ENCODE assay signal across 10 cellular contexts in the genomic region with DNA sequence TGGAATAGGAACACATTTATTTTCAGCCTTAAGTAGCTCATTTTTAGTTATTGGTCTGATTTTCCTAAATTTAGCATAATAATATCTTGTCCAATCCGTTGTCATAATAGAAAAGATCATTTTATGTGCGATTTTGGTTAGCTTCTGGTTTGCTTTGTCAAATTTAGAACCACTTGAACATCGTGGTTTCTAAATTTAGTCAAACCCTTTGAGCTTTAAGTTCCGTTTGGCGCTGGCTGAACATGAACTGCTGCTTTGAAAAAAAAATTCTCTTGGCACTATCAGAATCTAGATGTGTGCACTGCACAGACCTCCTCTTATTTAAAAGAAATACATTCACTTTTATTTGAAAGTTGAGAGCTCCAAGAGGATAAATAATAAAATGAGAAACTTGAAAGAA.
DNase-seq lines count a peak whose midpoint lies in the region; ATAC-seq, FAIRE-seq and TF ChIP-seq lines count a peak whose summit lies in the region.
"Had no signal": no experiment of that assay in that cellular context is flagged by ENCODE, and none has a peak within 500 bp of the region (broad histone marks: within the 10 kb centered on the region; RNA-seq: fewer than 3 reads in every experiment).

No MANE protein-coding gene starts in this region.

- H3K79me2 ChIP-seq in DND-41 (ENCODE audit: insufficient read depth, low read length) (peaks cover 100% of the 10 kb centered on the region), Loucy (ENCODE audit: insufficient read depth, low read length) (peaks cover 94% of the 10 kb centered on the region), GM23338 (replicated peaks; ENCODE audit: insufficient read depth) (no peaks in the 10 kb centered on the region), HepG2 (ENCODE audit: insufficient read depth, low read length) (no peaks in the 10 kb centered on the region)

- ATAC-seq in DND-41 (ENCODE audit: insufficient read depth, low read depth), result peak; percentile 36
- no peak for ATAC-seq in GM23338
- no peak for ATAC-seq in HepG2

- H3K9ac ChIP-seq in DND-41 (ENCODE audit: low read depth, low read length), result peak overlapping the region; percentile 59
- H3K9ac ChIP-seq in Loucy (ENCODE audit: low read depth, low read length, poor library complexity, severe bottlenecking), result peak overlapping the region; percentile 79
- H3K9ac ChIP-seq in HepG2 (ENCODE audit: insufficient read depth, low read depth, low read length), result no peak overlapping the region

- peak overlapping the region; percentile 62 for H3K27ac Mint-ChIP-seq in activated naive CD8-positive, alpha-beta T cell treated with anti-CD3 and anti-CD28 coated beads for 36 hours
- no peak overlapping the region for H3K27ac Mint-ChIP-seq in GM23338

- TF ChIP-seq RAD21 in HepG2 (CRISPR knock-in tag; IDR thresholded peaks at IDR 0.05), result no peak

- in situ Hi-C loops in HepG2 (cut with HindIII; ENCODE audit: extremely low pct_ligation_motif_present, low pct_unique_long_range_greater_than_20kb), result no loop called here

- H4K20me1 ChIP-seq in DND-41 (ENCODE audit: insufficient read depth, low read length) (no peaks in the 10 kb centered on the region), Loucy (ENCODE audit: insufficient read depth, low read length, poor library complexity, severe bottlenecking) (no peaks in the 10 kb centered on the region), GM23338 (replicated peaks; ENCODE audit: insufficient read depth) (no peaks in the 10 kb centered on the region), HepG2 (ENCODE audit: insufficient read depth, low read length) (no peaks in the 10 kb centered on the region)

- POLR2A ChIA-PET in HepG2 (lab: Yijun Ruan, JAX), result no interaction called here

- H3K4me2 ChIP-seq in DND-41 (ENCODE audit: insufficient read depth, low read length) (peak overlapping the region; percentile 63), Loucy (ENCODE audit: low read depth, low read length, poor library complexity, severe bottlenecking) (peak overlapping the region; percentile 87), GM23338 (no peak overlapping the region), HepG2 (ENCODE audit: low read depth, low read length) (no peak overlapping the region)

- H3K4me3 ChIP-seq in DND-41 (ENCODE audit: low read depth in 1 of 2, low read length in 2 of 2), result peak overlapping the region; percentile 10 to 43
- peak overlapping the region; percentile 67 for H3K4me3 ChIP-seq in Loucy (ENCODE audit: low read length, poor library complexity, severe bottlenecking)
- H3K4me3 ChIP-seq in GM23338, result no peak overlapping the region
- no peak overlapping the region for H3K4me3 ChIP-seq in HepG2 (replicated peaks in 1 of 3; ENCODE audit: insufficient read depth in 1 of 3, low read depth in 2 of 3, low read length in 3 of 3)

- H3K36me3 ChIP-seq in DND-41 (ENCODE audit: insufficient read depth, low read length) (peaks cover 13% of the 10 kb centered on the region; the same call in 1 of the 2 replicates), Loucy (ENCODE audit: insufficient read depth, low read length) (no peaks in the 10 kb centered on the region), GM23338 (ENCODE audit: insufficient read depth) (no peaks in the 10 kb centered on the region), HepG2 (replicated peaks in 1 of 2; ENCODE audit: control insufficient read depth in 1 of 2, insufficient read depth in 2 of 2, low read length in 2 of 2) (no peaks in the 10 kb centered on the region)
- H3K36me3 ChIP-seq: neutrophil had no signal

- H3K9me2 ChIP-seq in Loucy (replicated peaks; ENCODE audit: low read depth, low read length), result no peaks in the 10 kb centered on the region
- no peaks in the 10 kb centered on the region for H3K9me2 ChIP-seq in GM23338 (ENCODE audit: insufficient read depth)

- intact Hi-C loops in HepG2 (cut with micrococcal nuclease; ENCODE audit: unreplicated experiment), result no loop called here

- no peaks in the 10 kb centered on the region for H3K36me3 Mint-ChIP-seq in activated naive CD8-positive, alpha-beta T cell treated with anti-CD3 and anti-CD28 coated beads for 36 hours
- no peaks in the 10 kb centered on the region for H3K36me3 Mint-ChIP-seq in GM23338 (ENCODE audit: low read depth)

- H3K4me1 ChIP-seq in DND-41 (ENCODE audit: insufficient read depth, low read length) (peaks cover 91% of the 10 kb centered on the region), Loucy (ENCODE audit: insufficient read depth, low read length, poor library complexity, severe bottlenecking) (peaks cover 76% of the 10 kb centered on the region), GM23338 (ENCODE audit: insufficient read depth) (no peaks in the 10 kb centered on the region), HepG2 (ENCODE audit: insufficient read depth, low read length) (no peaks in the 10 kb centered on the region)

- no TSS peak for BruUV-seq in HepG2 (replicated peaks; lab: Mats Ljungman, UMichigan)

- H3K27me3 ChIP-seq in DND-41 (ENCODE audit: insufficient read depth, low read length, poor library complexity) (no peaks in the 10 kb centered on the region), Loucy (ENCODE audit: insufficient read depth, low read length, poor library complexity, severe bottlenecking) (no peaks in the 10 kb centered on the region), GM23338 (ENCODE audit: insufficient read depth) (no peaks in the 10 kb centered on the region), HepG2 (ENCODE audit: control insufficient read depth in 1 of 2, insufficient read depth in 2 of 2, low read length in 2 of 2) (no peaks in the 10 kb centered on the region)
- H3K27me3 ChIP-seq: neutrophil had no signal

- 2% methylated on average over 5 of the region's 5 CpGs for WGBS in HepG2 (ENCODE audit: low lambda C conversion rate)

- CTCF ChIA-PET in HepG2 (lab: Yijun Ruan, JAX; ENCODE audit: low intra/inter-chr PET ratio, low total read pairs), result no interaction called here

- H3K9me3 ChIP-seq in DND-41 (ENCODE audit: insufficient read depth, low read length, severe bottlenecking) (no peaks in the 10 kb centered on the region), Loucy (ENCODE audit: insufficient read depth, low read depth, low read length) (no peaks in the 10 kb centered on the region), HepG2 (ENCODE audit: low read length) (no peaks in the 10 kb centered on the region)
- H3K9me3 ChIP-seq: neutrophil had no signal

- FAIRE-seq in HepG2 (lab: Jason Lieb, UNC), result no peak

- H2AFZ ChIP-seq in DND-41 (ENCODE audit: low read depth, low read length) (no peak overlapping the region), Loucy (ENCODE audit: low read length) (no peak overlapping the region), GM23338 (no peak overlapping the region), HepG2 (ENCODE audit: low read length) (no peak overlapping the region)

- DNase-seq in DND-41, result peak; percentile 65
- DNase-seq in GM20000 (ENCODE audit: low spot score), result peak; percentile 23
- DNase-seq in activated naive CD8-positive, alpha-beta T cell treated with anti-CD3 and anti-CD28 coated beads for 36 hours, result no peak
- DNase-seq in SHP77 (lab: John Stamatoyannopoulos, UW), result no peak
- DNase-seq in GM23338 (ENCODE audit: low spot score), result no peak
- DNase-seq in HepG2 (ENCODE audit: low spot score), result no peak
- no peak for DNase-seq in DMS 273 (lab: John Stamatoyannopoulos, UW; ENCODE audit: unreplicated experiment)
- DNase-seq: activated CD8-positive, alpha-beta memory T cell treated with anti-CD3 and anti-CD28 coated beads for 24 hours had no signal

- no peak for TF ChIP-seq CTCF in DND-41 (IDR thresholded peaks at IDR 0.05; ENCODE audit: borderline replicate concordance, extremely low read depth, low read length, poor library complexity, severe bottlenecking)
- TF ChIP-seq CTCF in GM20000 (IDR thresholded peaks at IDR 0.05; ENCODE audit: extremely low read depth, missing control alignments), result no peak
- TF ChIP-seq CTCF in Loucy (conservative IDR thresholded peaks at IDR 0.05; ENCODE audit: low read length), result no peak
- TF ChIP-seq CTCF in GM23338 (conservative IDR thresholded peaks at IDR 0.05; ENCODE audit: low read depth in 2 of 2), result no peak
- TF ChIP-seq CTCF in HepG2 (CRISPR knock-in tag; IDR thresholded peaks at IDR 0.05), result no peak

- peak overlapping the region; percentile 96 for H3K27ac ChIP-seq in DND-41 (ENCODE audit: low read length)
- H3K27ac ChIP-seq in GM23338 (ENCODE audit: low read depth), result no peak overlapping the region
- no peak overlapping the region for H3K27ac ChIP-seq in HepG2 (ENCODE audit: extremely low read length, insufficient read depth, low read length)
- H3K27ac ChIP-seq: neutrophil had no signal

- peaks cover 15% of the 10 kb centered on the region for H3K4me1 Mint-ChIP-seq in activated naive CD8-positive, alpha-beta T cell treated with anti-CD3 and anti-CD28 coated beads for 36 hours
- H3K4me1 Mint-ChIP-seq in GM23338, result no peaks in the 10 kb centered on the region

- H3K4me3 Mint-ChIP-seq in activated naive CD8-positive, alpha-beta T cell treated with anti-CD3 and anti-CD28 coated beads for 36 hours, result peak overlapping the region; percentile 8
- no peak overlapping the region for H3K4me3 Mint-ChIP-seq in GM23338

- peaks cover 4% of the 10 kb centered on the region; the same call in 1 of the 2 replicates for H3F3A ChIP-seq in Loucy (ENCODE audit: low read depth)
- H3F3A ChIP-seq in GM23338 (replicated peaks; ENCODE audit: low read depth), result no peaks in the 10 kb centered on the region

- H3K9me3 Mint-ChIP-seq in activated naive CD8-positive, alpha-beta T cell treated with anti-CD3 and anti-CD28 coated beads for 36 hours, result no peaks in the 10 kb centered on the region
- no peaks in the 10 kb centered on the region for H3K9me3 Mint-ChIP-seq in GM23338

- TF ChIP-seq EP300 in HepG2 (IDR thresholded peaks at IDR 0.05; ENCODE audit: low read depth in 2 of 2, low read length in 2 of 2) (no peak), HepG2 (CRISPR knock-in tag; IDR thresholded peaks at IDR 0.05; ENCODE audit: borderline replicate concordance) (no peak)

- TF ChIP-seq POLR2A in HepG2 (IDR thresholded peaks at IDR 0.05; ENCODE audit: insufficient read depth in 1 of 2, low read depth in 2 of 2, low read length in 2 of 2), result no peak

- H3K27me3 Mint-ChIP-seq in activated naive CD8-positive, alpha-beta T cell treated with anti-CD3 and anti-CD28 coated beads for 36 hours, result peaks cover 6% of the 10 kb centered on the region
- H3K27me3 Mint-ChIP-seq in GM23338 (ENCODE audit: insufficient read depth, low read depth, poor library complexity), result no peaks in the 10 kb centered on the region

TF ChIP-seq in GM23338, 12 proteins besides CTCF, POLR2A, EP300 and RAD21 (continues in another document):
- TF ChIP-seq ZNF114 (CRISPR knock-in tag; IDR thresholded peaks at IDR 0.05) (no peak), JUNB (IDR thresholded peaks at IDR 0.05; ENCODE audit: unreplicated experiment) (no peak), NANOG (IDR thresholded peaks at IDR 0.05; ENCODE audit: borderline replicate concordance) (no peak), STAT1 (IDR thresholded peaks at IDR 0.05; ENCODE audit: unreplicated experiment) (no peak), CREB1 (CRISPR knock-in tag; IDR thresholded peaks at IDR 0.05; ENCODE audit: low read depth) (no peak)

Comparison
In these comparisons a context has a peak if more than half of its experiments do, and no peak if none do; other contexts are left out.
1. DNase-seq: peak in DND-41 (single experiment) and GM20000 (single experiment); none in activated naive CD8-positive, alpha-beta T cell treated with anti-CD3 and anti-CD28 coated beads for 36 hours (single experiment), SHP77 (0 of 2), GM23338 (single experiment), HepG2 (single experiment) and DMS 273 (single experiment).
2. H3K4me2 ChIP-seq: peak in DND-41 (single experiment) and Loucy (single experiment); none in GM23338 (single experiment) and HepG2 (single experiment).
3. H3K4me3 ChIP-seq: peak in DND-41 (2 of 2) and Loucy (single experiment); none in GM23338 (single experiment) and HepG2 (0 of 3).